8 cellular contexts compared by ENCODE assay signal in genomic region chr17:68205251-68205807, GRCh38. TPM values are rescaled to one million over a fixed set of nuclear protein-coding genes. Genes with fewer than 3 reads are reported as not detected.
A peak's percentile ranks its signal among the peaks of the same experiment; 100 is the strongest.
DNase-seq lines count a peak whose midpoint lies in the region; ATAC-seq and TF ChIP-seq lines count a peak whose summit lies in the region.

No MANE protein-coding gene starts in this region.

- no peak overlapping the region for H3K4ac ChIP-seq in trophoblast cell (ENCODE audit: low read depth, low read length)

- H3K9me3 ChIP-seq in HCT116 (ENCODE audit: control insufficient read depth in 1 of 2, insufficient read depth in 1 of 2, low read depth in 1 of 2, low read length in 2 of 2), result no peaks in the 10 kb centered on the region
- no peaks in the 10 kb centered on the region for H3K9me3 ChIP-seq in MM.1S (replicated peaks; ENCODE audit: insufficient read depth, low read length)
- H3K9me3 ChIP-seq in SK-N-MC (ENCODE audit: low read depth, low read length), result no peaks in the 10 kb centered on the region
- H3K9me3 ChIP-seq in trophoblast cell (ENCODE audit: insufficient read depth, low read depth, low read length), result peaks cover 2% of the 10 kb centered on the region
- no peaks in the 10 kb centered on the region for H3K9me3 ChIP-seq in transverse colon

- TF ChIP-seq RAD21 in HCT116 (IDR thresholded peaks at IDR 0.05; ENCODE audit: low read depth), result peak; percentile 59

- no peak overlapping the region for H3K23ac ChIP-seq in trophoblast cell (ENCODE audit: low read length)

- WGBS in trophoblast cell (ENCODE audit: extremely low coverage, insufficient coverage, insufficient read length), result no CpG with 5 or more reads among the region's 71 CpGs
- 0% methylated on average over 12 of the region's 71 CpGs; no CpG with 5 or more reads in 1 of the 2 donors for WGBS in transverse colon (ENCODE audit: low coverage in 1 of 2), 2 donors

- H4K8ac ChIP-seq in trophoblast cell (ENCODE audit: low read depth, low read length), result peak overlapping the region; percentile 88

- no peaks in the 10 kb centered on the region for H3K27me3 ChIP-seq in HCT116 (ENCODE audit: insufficient read depth, low read length)
- H3K27me3 ChIP-seq in MM.1S (replicated peaks; ENCODE audit: insufficient read depth, low read length), result peaks cover 7% of the 10 kb centered on the region
- peaks cover 2% of the 10 kb centered on the region for H3K27me3 ChIP-seq in trophoblast cell (ENCODE audit: insufficient read depth, low read length)
- peaks cover 30% of the 10 kb centered on the region for H3K27me3 ChIP-seq in transverse colon

- in situ Hi-C loops in transverse colon (cut with MboI; ENCODE audit: low pct_ligation_motif_present in 1 of 4, low pct_unique_long_range_greater_than_20kb in 1 of 4, low sequenced_read_pairs in 3 of 4), result no loop called here

- H3K4me2 ChIP-seq in HCT116 (ENCODE audit: low read length) (peak overlapping the region; percentile 98), MM.1S (ENCODE audit: low read depth, low read length) (peak overlapping the region; percentile 74), trophoblast cell (ENCODE audit: low read length) (peak overlapping the region; percentile 82)

- peak overlapping the region; percentile 66 for H4K12ac ChIP-seq in trophoblast cell (ENCODE audit: low read depth, low read length)

- H3K79me2 ChIP-seq in HCT116 (ENCODE audit: insufficient read depth, low read length) (peaks cover 12% of the 10 kb centered on the region; the same call in 1 of the 2 replicates), MM.1S (ENCODE audit: low read length) (peaks cover 35% of the 10 kb centered on the region), trophoblast cell (ENCODE audit: control insufficient read depth, insufficient read depth, low read length, poor library complexity) (peaks cover 2% of the 10 kb centered on the region)

- peaks cover 6% of the 10 kb centered on the region for H3K79me1 ChIP-seq in trophoblast cell (ENCODE audit: low read length)

- peak; percentile 45 for TF ChIP-seq POLR2A in HCT116 (IDR thresholded peaks at IDR 0.05; ENCODE audit: borderline replicate concordance, extremely low read depth, insufficient read depth, insufficient read length)
- peak; percentile 66 for TF ChIP-seq POLR2A in transverse colon (IDR thresholded peaks at IDR 0.05)

- peaks cover 9 to 15% of the 10 kb centered on the region in 2 donors for H3K36me3 Mint-ChIP-seq in activated naive CD4-positive, alpha-beta T cell treated with anti-CD3 and anti-CD28 coated beads, Interleukin-2, amount 50 U/mL, for 72 hours

- peak; percentile 78 for DNase-seq in HCT116 (ENCODE audit: low read depth, low spot score)
- DNase-seq in MM.1S, result peak; percentile 93
- DNase-seq in SK-N-MC (ENCODE audit: low read depth, low spot score), result no peak
- DNase-seq in activated naive CD4-positive, alpha-beta T cell treated with anti-CD3 and anti-CD28 coated beads, Interleukin-2, amount 50 U/mL, for 72 hours (ENCODE audit: low spot score in 2 of 2), result peak; percentile 93 to 96
- peak; percentile 97 for DNase-seq in Right ventricle myocardium superior
- DNase-seq in trophoblast cell, result peak; percentile 82 to 95
- peak; percentile 93 for DNase-seq in transverse colon

- no TSS peak for BruUV-seq in HCT116 (replicated peaks; lab: Mats Ljungman, UMichigan)

- peak overlapping the region; percentile 93 for H3K4me3 ChIP-seq in GM08714 (ENCODE audit: low read length)
- H3K4me3 ChIP-seq in HCT116 (replicated peaks in 1 of 2; ENCODE audit: low read depth in 1 of 2, low read length in 2 of 2), result peak overlapping the region; percentile 80 to 82
- H3K4me3 ChIP-seq in MM.1S (ENCODE audit: low read length), result peak overlapping the region; percentile 83
- peak overlapping the region; percentile 92 for H3K4me3 ChIP-seq in SK-N-MC
- H3K4me3 ChIP-seq in trophoblast cell (ENCODE audit: low read depth, low read length), result peak overlapping the region; percentile 93
- peak overlapping the region; percentile 68 to 91 (median 76) for H3K4me3 ChIP-seq in transverse colon

- H3K14ac ChIP-seq in trophoblast cell (ENCODE audit: low read length), result peak overlapping the region; percentile 84

- peaks cover 3 to 5% of the 10 kb centered on the region in 2 experiments; a peak in 2 of 4 replicates for H3K36me3 ChIP-seq in HCT116 (ENCODE audit: control insufficient read depth in 1 of 2, insufficient read depth in 2 of 2, low read length in 2 of 2)
- no peaks in the 10 kb centered on the region for H3K36me3 ChIP-seq in MM.1S (replicated peaks; ENCODE audit: insufficient read depth, low read length)
- peaks cover 4% of the 10 kb centered on the region; the same call in 1 of the 2 replicates for H3K36me3 ChIP-seq in SK-N-MC (ENCODE audit: insufficient read depth, low read length)
- H3K36me3 ChIP-seq in trophoblast cell (ENCODE audit: control insufficient read depth in 1 of 2, insufficient read depth in 2 of 2, low read length in 2 of 2), result peaks cover 2% of the 10 kb centered on the region in 2 experiments
- no peaks in the 10 kb centered on the region for H3K36me3 ChIP-seq in transverse colon

- H2BK120ac ChIP-seq in trophoblast cell (ENCODE audit: insufficient read depth, low read length, poor library complexity), result no peak overlapping the region

- H3K9me2 ChIP-seq in HCT116 (ENCODE audit: insufficient read depth) (no peaks in the 10 kb centered on the region), MM.1S (replicated peaks; ENCODE audit: insufficient read depth, low read length) (no peaks in the 10 kb centered on the region)

- POLR2A ChIA-PET in HCT116 (lab: Charles Lee), result interaction anchor here (1.1 to 1.4 kb wide), 2 partner anchors 23 to 33 kb away, joined by 3 read pairs; no protein-coding TSS in a partner anchor

- H4K91ac ChIP-seq in trophoblast cell (ENCODE audit: low read depth, low read length), result peak overlapping the region; percentile 83

- no peaks in the 10 kb centered on the region for H4K20me1 ChIP-seq in HCT116 (ENCODE audit: insufficient read depth)
- H4K20me1 ChIP-seq in MM.1S (ENCODE audit: insufficient read depth, low read length), result no peaks in the 10 kb centered on the region

- peak overlapping the region; percentile 51 to 72 for H3K27ac Mint-ChIP-seq in activated naive CD4-positive, alpha-beta T cell treated with anti-CD3 and anti-CD28 coated beads, Interleukin-2, amount 50 U/mL, for 72 hours

- TF ChIP-seq EP300 in transverse colon (IDR thresholded peaks at IDR 0.05; ENCODE audit: low read depth), result no peak

- peaks cover 7% of the 10 kb centered on the region for H3F3A ChIP-seq in MM.1S (ENCODE audit: insufficient read depth, low read length)

- H3K9me3 Mint-ChIP-seq in activated naive CD4-positive, alpha-beta T cell treated with anti-CD3 and anti-CD28 coated beads, Interleukin-2, amount 50 U/mL, for 72 hours, result no peaks in the 10 kb centered on the region

- CTCF ChIA-PET in HCT116 (lab: Charles Lee), result interaction anchor here (0.6 to 3.0 kb wide), 15 partner anchors 8 to 1885 kb away, joined by 3 to 11 read pairs (median 3); partner anchors contain the start of gene WIPI1

- H2AFZ ChIP-seq in HCT116 (ENCODE audit: low read depth, low read length, poor library complexity, severe bottlenecking), result peak overlapping the region; percentile 88
- H2AFZ ChIP-seq in MM.1S (ENCODE audit: low read length), result peak overlapping the region; percentile 83
- peak overlapping the region; percentile 66 for H2AFZ ChIP-seq in trophoblast cell (ENCODE audit: insufficient read depth, low read length, poor library complexity)

- H2BK12ac ChIP-seq in trophoblast cell (ENCODE audit: low read length), result no peak overlapping the region

- H3K18ac ChIP-seq in trophoblast cell (ENCODE audit: low read length), result peak overlapping the region; percentile 86

- TF ChIP-seq CTCF in HCT116 (IDR thresholded peaks at IDR 0.05 in 2 of 3, conservative IDR thresholded peaks at IDR 0.05 in 1 of 3; ENCODE audit: borderline replicate concordance in 1 of 3, insufficient read depth in 1 of 3, low read depth in 2 of 3, low read length in 2 of 3), result peak; percentile 63 to 91 (median 86)
- peak; percentile 82 for TF ChIP-seq CTCF in MM.1S (IDR thresholded peaks at IDR 0.05; ENCODE audit: low read length)
- peak; percentile 62 to 95 (median 88) for TF ChIP-seq CTCF in transverse colon (IDR thresholded peaks at IDR 0.05)

- RAD21 ChIA-PET in HCT116 (lab: Charles Lee; ENCODE audit: low non-redundant PET in 1 of 2, low total read pairs in 2 of 2, uncharacterized antibody in 2 of 2, unreplicated experiment in 2 of 2), result interaction anchor here (0.6 to 1.4 kb wide), 3 partner anchors 33 to 229 kb away, joined by 3 to 6 read pairs (median 3); no protein-coding TSS in a partner anchor

- no peak overlapping the region for H2AK5ac ChIP-seq in trophoblast cell (ENCODE audit: low read length)

- intact Hi-C loops in HCT116 (cut with micrococcal nuclease) (loop anchor here (1.0 to 10.0 kb wide), 3 partner anchors 42 to 401 kb away; no protein-coding TSS in a partner anchor), Right ventricle myocardium superior (cut with DNase I) (no loop called here), transverse colon (cut with DNase I; ENCODE audit: low total_unique reads) (no loop called here)

- H3K9ac ChIP-seq in HCT116 (ENCODE audit: low read length) (peak overlapping the region; percentile 78), MM.1S (ENCODE audit: low read length) (peak overlapping the region; percentile 91), SK-N-MC (ENCODE audit: insufficient read length) (peak overlapping the region; percentile 65), trophoblast cell (ENCODE audit: low read length) (peak overlapping the region; percentile 91)

- peak overlapping the region; percentile 73 for H2BK5ac ChIP-seq in trophoblast cell (ENCODE audit: low read depth, low read length, poor library complexity)

- ATAC-seq in HCT116 (peak; percentile 88), Right ventricle myocardium superior (ENCODE audit: poor library complexity) (peak; percentile 95)
- ATAC-seq in activated naive CD4-positive, alpha-beta T cell treated with anti-CD3 and anti-CD28 coated beads, Interleukin-2, amount 50 U/mL, for 72 hours, result peak; percentile 88 to 90

- H3K27ac ChIP-seq in HCT116 (ENCODE audit: low read depth, low read length) (peak overlapping the region; percentile 75), MM.1S (ENCODE audit: low read length) (peak overlapping the region; percentile 83; the same call in 1 of the 2 replicates), SK-N-MC (no peak overlapping the region), trophoblast cell (ENCODE audit: low read depth, low read length) (no peak overlapping the region), transverse colon (peak overlapping the region; percentile 88 to 91 (median 90))

- H3K4me1 ChIP-seq in HCT116 (ENCODE audit: control insufficient read depth in 1 of 2, insufficient read depth in 2 of 2, low read length in 2 of 2), result peaks cover 9 to 34% of the 10 kb centered on the region in 2 experiments; a peak in 3 of 4 replicates
- peaks cover 6% of the 10 kb centered on the region for H3K4me1 ChIP-seq in MM.1S (ENCODE audit: low read length)
- no peaks in the 10 kb centered on the region for H3K4me1 ChIP-seq in trophoblast cell (ENCODE audit: control insufficient read depth in 1 of 2, insufficient read depth in 2 of 2, low read length in 2 of 2)
- H3K4me1 ChIP-seq in transverse colon, result peaks cover 4 to 25% (median 12%) of the 10 kb centered on the region in 4 donors

RNA-seq across cellular contexts. Expression of gene AMZ2, which starts 42.5 kb away (rescaled TPM):
- total RNA-seq in HCT116 (2021; ENCODE audit: unreplicated experiment) (131 TPM), Right ventricle myocardium superior (89.5 TPM), transverse colon (10 to 100 TPM in 3 of 4 donors, not detected in 1; 32.7 to 45.6 (median 32.8) TPM)
- 51.8 and 75.7 TPM in 2 replicates for polyA plus RNA-seq in HCT116 (2012)
- total RNA-seq in activated naive CD4-positive, alpha-beta T cell treated with anti-CD3 and anti-CD28 coated beads, Interleukin-2, amount 50 U/mL, for 72 hours, result 100 to 1,000 TPM; 106 to 113 TPM
- polyA plus RNA-seq in trophoblast cell (2013), result 102 and 110 TPM in 2 replicates

Comparison
In these comparisons a context has a peak if more than half of its experiments do, and no peak if none do; other contexts are left out.
1. H3K27ac ChIP-seq: peak in HCT116 (single experiment), MM.1S (single experiment) and transverse colon (4 of 4); none in SK-N-MC (single experiment) and trophoblast cell (single experiment).
2. Peak in every context shown above with its lines, with median percentiles within 50 percentile points of each other: H3K4me3 ChIP-seq, ATAC-seq, H2AFZ ChIP-seq, H3K4me2 ChIP-seq, H3K9ac ChIP-seq and CTCF ChIP-seq.